ENCODE assay signal across 15 cellular contexts in genomic region chr2:9560628-9561027, GRCh38.
"Had no signal": no experiment of that assay in that cellular context is flagged by ENCODE, and none has a peak within 500 bp of the region (broad histone marks: within the 10 kb centered on the region; RNA-seq: fewer than 3 reads in every experiment).

No MANE protein-coding gene starts in this region.

- H2AFZ ChIP-seq: hepatocyte had no signal

- ATAC-seq: activated T-cell treated with anti-CD3 and anti-CD28 coated beads, Interleukin-2, amount 50 U/mL, for 4 hours; effector memory CD8-positive, alpha-beta T cell had no signal

- H3K9me3 ChIP-seq: neutrophil, right atrium auricular region, thyroid gland, vagina had no signal

- H3K4me3 ChIP-seq: hepatocyte, right atrium auricular region, skin epidermis, thyroid gland, vagina had no signal

- DNase-seq: activated B cell treated with CpG ODN at 0.5 μM for 24 hours; activated CD4-positive, alpha-beta T cell treated with anti-CD3 and anti-CD28 coated beads, Interleukin-2, amount 50 U/mL, for 1 hour; activated gamma-delta T cell treated with Interleukin-2 at 50 U/mL for 16 hours; activated T-cell treated with anti-CD3 and anti-CD28 coated beads, Interleukin-2, amount 50 U/mL, for 4 hours; central memory CD4-positive, alpha-beta T cell; cortex of kidney; effector memory CD8-positive, alpha-beta T cell; posterior cingulate gyrus; stimulated activated CD4-positive, alpha-beta T cell treated with anti-CD3 and anti-CD28 coated beads, Interleukin-4, amount 100 ng/mL, for 4 hours; thyroid gland had no signal

- H3K27me3 ChIP-seq: hepatocyte, neutrophil, right atrium auricular region, thyroid gland, vagina had no signal

- H3K27ac ChIP-seq: hepatocyte, neutrophil, right atrium auricular region, skin epidermis, thyroid gland, vagina had no signal

- H3K36me3 ChIP-seq: neutrophil, right atrium auricular region, thyroid gland, vagina had no signal

- H3K4me2 ChIP-seq: hepatocyte had no signal
